ENCODE assay signal across 23 cellular contexts in genomic region chr2:223589901-223590300, GRCh38.
"Had no signal": no experiment of that assay in that cellular context is flagged by ENCODE, and none has a peak within 500 bp of the region (broad histone marks: within the 10 kb centered on the region; RNA-seq: fewer than 3 reads in every experiment).

No MANE protein-coding gene starts in this region.

- H3K27me3 ChIP-seq: hepatocyte, neural progenitor cell, sigmoid colon, testis had no signal

- H3K4me3 ChIP-seq: hepatocyte, left ventricle myocardium inferior, neural progenitor cell, sigmoid colon, testis had no signal

- H3K9me3 ChIP-seq: sigmoid colon, testis had no signal

- DNase-seq: activated CD4-positive, alpha-beta memory T cell treated with anti-CD3 and anti-CD28 coated beads for 36 hours; activated CD4-positive, alpha-beta T cell treated with anti-CD3 and anti-CD28 coated beads for 48 hours; activated CD4-positive, CD25-positive, alpha-beta regulatory T cell; activated naive CD4-positive, alpha-beta T cell treated with Interleukin-2 at 50 U/mL for 16 hours; activated naive CD8-positive, alpha-beta T cell treated with anti-CD3 and anti-CD28 coated beads, Interleukin-2, amount 10 ng/mL, durations not matched to agents 7 days and 5 days; activated T-cell treated with anti-CD3 and anti-CD28 coated beads, Interleukin-2, amount 50 U/mL, for 48 hours; amniotic stem cell; effector CD8-positive, alpha-beta T cell; foreskin melanocyte; glutamatergic neuron; immature natural killer cell; left ventricle myocardium inferior; mammary epithelial cell; naive thymus-derived CD8-positive, alpha-beta T cell; retina; sigmoid colon; stimulated activated CD4-positive, alpha-beta T cell treated with anti-CD3 and anti-CD28 coated beads, Interleukin-2, amount 100 ng/mL, for 48 hours; stimulated activated CD8-positive, alpha-beta memory T cell treated with anti-CD3 and anti-CD28 coated beads, Interleukin-4, amount 100 ng/mL, for 48 hours; stimulated activated naive B cell treated with anti-CD40 and anti-IgM and Interleukin-4, amounts not matched to agents 10 μg/mL and 1 μg/mL and 100 μg/mL, for 72 hours; T-helper 9 cell; testis had no signal

- ATAC-seq: naive thymus-derived CD8-positive, alpha-beta T cell; stimulated activated naive B cell treated with anti-CD40 and anti-IgM and Interleukin-4, amounts not matched to agents 10 μg/mL and 1 μg/mL and 100 μg/mL, for 72 hours had no signal

- H3K27ac ChIP-seq: hepatocyte, left ventricle myocardium inferior, neural progenitor cell, sigmoid colon, testis had no signal

- H3K4me1 ChIP-seq: testis had no signal

- H3K36me3 ChIP-seq: left ventricle myocardium inferior, neural progenitor cell, sigmoid colon had no signal
